10 cellular contexts compared by ENCODE assay signal in the genomic region with DNA sequence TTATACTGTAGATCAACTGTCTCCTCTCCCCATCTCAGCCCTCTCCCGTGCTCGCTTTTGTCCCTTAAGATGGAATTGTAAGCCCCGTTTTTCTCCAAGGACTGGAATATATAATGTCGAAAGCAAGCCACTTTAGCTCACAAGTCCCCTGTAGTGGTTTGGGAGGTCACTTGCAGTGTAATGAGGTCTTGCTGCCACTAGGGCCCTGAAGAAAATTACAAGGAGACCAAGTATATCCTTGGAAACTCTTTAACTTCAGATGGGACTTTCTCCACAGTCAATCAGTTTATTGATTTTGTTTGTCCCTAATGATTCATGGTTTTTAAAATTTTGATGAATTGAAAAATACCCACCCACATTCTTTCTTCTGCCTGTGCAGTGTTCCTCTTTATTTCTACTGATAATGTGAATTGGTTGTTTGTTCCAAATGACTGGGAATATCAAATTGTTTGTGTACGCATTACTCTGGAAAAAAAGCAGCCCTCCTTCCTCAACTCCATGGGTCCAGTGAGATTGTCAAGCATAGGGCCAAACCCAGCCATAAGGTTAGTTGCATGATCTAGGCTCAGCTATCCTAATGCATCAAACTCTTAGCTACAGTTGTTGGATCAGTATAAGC.
A peak's percentile ranks its signal among the peaks of the same experiment; 100 is the strongest.
DNase-seq lines count a peak whose midpoint lies in the region; ATAC-seq and TF ChIP-seq lines count a peak whose summit lies in the region.
"Had no signal": no experiment of that assay in that cellular context is flagged by ENCODE, and none has a peak within 500 bp of the region (broad histone marks: within the 10 kb centered on the region; RNA-seq: fewer than 3 reads in every experiment).

No MANE protein-coding gene starts in this region.

- no peak for DNase-seq in DND-41
- DNase-seq in iPS DF 19.7 (ENCODE audit: low read depth, low spot score): peak; percentile 28
- no peak for DNase-seq in hepatic stellate cell (ENCODE audit: low spot score)
- no peak for DNase-seq in stimulated activated CD4-positive, alpha-beta T cell treated with anti-CD3 and anti-CD28 coated beads, Interleukin-4, amount 100 ng/mL, for 4 hours
- no peak for DNase-seq in osteocyte (ENCODE audit: extremely low spot score, unreplicated experiment)
- no peak for DNase-seq in activated CD4-positive, alpha-beta T cell treated with anti-CD3 and anti-CD28 coated beads, Interleukin-2, amount 50 U/mL, for 48 hours
- DNase-seq: activated CD4-positive, CD25-positive, alpha-beta regulatory T cell treated with anti-CD3 and anti-CD28 coated beads, Interleukin-2, amount 50 U/mL, for 72 hours; stimulated activated CD4-positive, alpha-beta T cell treated with anti-CD3 and anti-CD28 coated beads, Interleukin-2, amount 100 ng/mL, for 48 hours had no signal

- no peaks in the 10 kb centered on the region for H4K20me1 ChIP-seq in DND-41 (ENCODE audit: insufficient read depth, low read length)
- H4K20me1 ChIP-seq in OCI-LY3 (ENCODE audit: insufficient read depth, low read length): no peaks in the 10 kb centered on the region

- no peak overlapping the region for H3K4me3 Mint-ChIP-seq in osteocyte (ENCODE audit: unreplicated experiment)

- H3K4me3 ChIP-seq in DND-41 (ENCODE audit: low read depth in 1 of 2, low read length in 2 of 2) (no peak overlapping the region), OCI-LY3 (ENCODE audit: low read length) (no peak overlapping the region)

- H3K4me2 ChIP-seq in DND-41 (ENCODE audit: insufficient read depth, low read length) (no peak overlapping the region), OCI-LY3 (ENCODE audit: low read length) (no peak overlapping the region)

- H3K36me3 ChIP-seq in DND-41 (ENCODE audit: insufficient read depth, low read length): no peaks in the 10 kb centered on the region
- H3K36me3 ChIP-seq in OCI-LY3 (replicated peaks; ENCODE audit: low read depth, low read length): no peaks in the 10 kb centered on the region

- H3K36me3 Mint-ChIP-seq in osteocyte (ENCODE audit: unreplicated experiment): no peaks in the 10 kb centered on the region

- no peaks in the 10 kb centered on the region for H3K4me1 Mint-ChIP-seq in osteocyte (ENCODE audit: unreplicated experiment)

- peak; percentile 45 for TF ChIP-seq CTCF in DND-41 (IDR thresholded peaks at IDR 0.05; ENCODE audit: borderline replicate concordance, extremely low read depth, low read length, poor library complexity, severe bottlenecking)
- peak; percentile 38 for TF ChIP-seq CTCF in OCI-LY3 (IDR thresholded peaks at IDR 0.05; ENCODE audit: low read depth, low read length)
- TF ChIP-seq CTCF in osteocyte (IDR thresholded peaks at IDR 0.05): no peak

- H3K27me3 Mint-ChIP-seq in osteocyte (ENCODE audit: unreplicated experiment): no peaks in the 10 kb centered on the region

- ATAC-seq in DND-41 (ENCODE audit: insufficient read depth, low read depth) (no peak), GM21529 (IDR thresholded peaks at IDR 0.05; ENCODE audit: unreplicated experiment) (peak; percentile 52)

- H2AFZ ChIP-seq in DND-41 (ENCODE audit: low read depth, low read length) (no peak overlapping the region), OCI-LY3 (ENCODE audit: low read depth, low read length) (no peak overlapping the region)

- H3K79me2 ChIP-seq in DND-41 (ENCODE audit: insufficient read depth, low read length) (no peaks in the 10 kb centered on the region), OCI-LY3 (ENCODE audit: low read length) (no peaks in the 10 kb centered on the region)

- H3K27me3 ChIP-seq in DND-41 (ENCODE audit: insufficient read depth, low read length, poor library complexity) (no peaks in the 10 kb centered on the region), OCI-LY3 (ENCODE audit: low read depth, low read length) (no peaks in the 10 kb centered on the region)

- H3K9me3 ChIP-seq in DND-41 (ENCODE audit: insufficient read depth, low read length, severe bottlenecking) (no peaks in the 10 kb centered on the region), OCI-LY3 (ENCODE audit: insufficient read depth, low read length) (no peaks in the 10 kb centered on the region)

- H3K9ac ChIP-seq in DND-41 (ENCODE audit: low read depth, low read length) (no peak overlapping the region), OCI-LY3 (ENCODE audit: low read length) (no peak overlapping the region)

- H3K27ac ChIP-seq in DND-41 (ENCODE audit: low read length): no peak overlapping the region
- H3K27ac ChIP-seq in OCI-LY3 (ENCODE audit: low read length): no peak overlapping the region

- H3K9me3 Mint-ChIP-seq in osteocyte (ENCODE audit: unreplicated experiment): peaks cover 17% of the 10 kb centered on the region

- H3K4me1 ChIP-seq in DND-41 (ENCODE audit: insufficient read depth, low read length) (no peaks in the 10 kb centered on the region), OCI-LY3 (ENCODE audit: low read length) (no peaks in the 10 kb centered on the region)

- H3K27ac Mint-ChIP-seq in osteocyte (ENCODE audit: unreplicated experiment): no peak overlapping the region
